In the genomic region with DNA sequence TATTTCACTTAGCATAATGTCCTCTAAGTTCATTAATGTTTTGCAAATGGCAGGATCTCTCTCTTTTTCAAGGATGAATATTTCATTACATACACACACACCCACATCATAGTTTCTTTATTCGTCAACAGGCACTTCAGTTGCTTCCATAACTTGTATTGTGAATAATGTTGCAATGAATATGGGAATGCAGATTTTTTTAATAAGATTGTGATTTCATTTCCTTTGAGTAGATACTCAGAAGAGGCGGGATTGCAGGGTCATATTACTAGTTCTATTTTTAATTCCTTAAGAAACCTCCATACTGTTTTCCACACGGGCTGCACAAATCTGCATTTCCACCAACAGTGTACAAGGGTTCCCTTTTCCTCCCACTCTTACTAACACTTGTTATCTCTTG, we compare ENCODE assay signal across 23 cellular contexts.
DNase-seq lines count a peak whose midpoint lies in the region; ATAC-seq and TF ChIP-seq lines count a peak whose summit lies in the region.
"Had no signal": no experiment of that assay in that cellular context is flagged by ENCODE, and none has a peak within 500 bp of the region (broad histone marks: within the 10 kb centered on the region; RNA-seq: fewer than 3 reads in every experiment).

No MANE protein-coding gene starts in this region.

- no peaks in the 10 kb centered on the region for H3K9me2 ChIP-seq in Karpas-422 (replicated peaks; ENCODE audit: insufficient read depth, low read length)

- H4K20me1 ChIP-seq in Karpas-422 (ENCODE audit: insufficient read depth, low read depth, low read length): no peaks in the 10 kb centered on the region

- H3K36me3 ChIP-seq in Karpas-422 (ENCODE audit: insufficient read depth, low read length) (no peaks in the 10 kb centered on the region), prostate gland (no peaks in the 10 kb centered on the region)
- H3K36me3 ChIP-seq: esophagus muscularis mucosa, uterus had no signal

- H3K4me2 ChIP-seq in Karpas-422 (ENCODE audit: low read depth, low read length, poor library complexity, severe bottlenecking): no peak overlapping the region

- H3K9ac ChIP-seq in Karpas-422 (ENCODE audit: low read length): no peak overlapping the region

- no peaks in the 10 kb centered on the region for H3K9me3 ChIP-seq in Karpas-422 (ENCODE audit: low read length)
- H3K9me3 ChIP-seq in prostate gland: no peaks in the 10 kb centered on the region
- H3K9me3 ChIP-seq: esophagus muscularis mucosa, uterus had no signal

- H3K27me3 ChIP-seq in Karpas-422 (ENCODE audit: low read length) (no peaks in the 10 kb centered on the region), prostate gland (replicated peaks; ENCODE audit: insufficient read depth) (no peaks in the 10 kb centered on the region)
- H3K27me3 ChIP-seq: esophagus muscularis mucosa, uterus had no signal

- H3K4me3 ChIP-seq in Karpas-422 (ENCODE audit: low read length): no peak overlapping the region
- H3K4me3 ChIP-seq in prostate gland: no peak overlapping the region
- H3K4me3 ChIP-seq: esophagus muscularis mucosa, lung, uterus had no signal

- TF ChIP-seq CTCF in AG09319 (IDR thresholded peaks at IDR 0.05; ENCODE audit: low read depth, low read length): no peak
- TF ChIP-seq CTCF in prostate gland (IDR thresholded peaks at IDR 0.05): no peak

- peak overlapping the region; percentile 77; the same call in 1 of the 2 replicates for H2AFZ ChIP-seq in Karpas-422 (ENCODE audit: low read length)

- DNase-seq in AG09319 (ENCODE audit: extremely low read depth, low read depth): peak; percentile 27
- DNase-seq in Karpas-422: no peak
- DNase-seq in dedifferentiated amniotic fluid mesenchymal stem cell (ENCODE audit: extremely low spot score): peak; percentile 89
- DNase-seq in iris pigment epithelial cell (ENCODE audit: low read depth): peak; percentile 81
- no peak for DNase-seq in prostate gland (ENCODE audit: low spot score)
- DNase-seq in GF-D8 (lab: John Stamatoyannopoulos, UW): no peak
- DNase-seq in mesenteric fat pad (ENCODE audit: low spot score): no peak
- DNase-seq: activated CD8-positive, alpha-beta memory T cell treated with anti-CD3 and anti-CD28 coated beads, Interleukin-2, amount 50 U/mL, for 48 hours; activated effector memory CD4-positive, alpha-beta T cell treated with Interleukin-2 at 50 U/mL for 16 hours; activated naive CD8-positive, alpha-beta T cell treated with anti-CD3 and anti-CD28 coated beads, Interleukin-2, amount 50 U/mL, for 24 hours; caudate nucleus; CD4-positive, CD25-positive, alpha-beta regulatory T cell; DMS53; KG1; NCI-H1048; NCI-H2081; NCI-H510A treated with DMSO at 0.1 percent for 48 hours; stimulated activated CD4-positive, alpha-beta T cell treated with anti-CD3 and anti-CD28 coated beads, Interleukin-12 subunit alpha, Interleukin-12 subunit beta, amount 100 ng/mL, for 4 hours; stimulated activated CD8-positive, alpha-beta memory T cell treated with anti-CD3 and anti-CD28 coated beads, Interleukin-4, amount 100 ng/mL, for 48 hours; uterus had no signal

- WGBS in prostate gland: 86% methylated on average over 3 of the region's 3 CpGs

- H3K79me2 ChIP-seq in Karpas-422 (ENCODE audit: low read length): no peaks in the 10 kb centered on the region

- H3K4me1 ChIP-seq in Karpas-422 (ENCODE audit: low read length) (peaks cover 4% of the 10 kb centered on the region; the same call in 1 of the 2 replicates), prostate gland (replicated peaks) (no peaks in the 10 kb centered on the region)
- H3K4me1 ChIP-seq: uterus had no signal

- no peak for ATAC-seq in GM21576 (IDR thresholded peaks at IDR 0.05; ENCODE audit: unreplicated experiment)
- ATAC-seq: activated naive CD8-positive, alpha-beta T cell treated with anti-CD3 and anti-CD28 coated beads, Interleukin-2, amount 50 U/mL, for 24 hours had no signal

- no peak for TF ChIP-seq POLR2A in prostate gland (IDR thresholded peaks at IDR 0.05)

- H3K27ac ChIP-seq in Karpas-422 (ENCODE audit: low read length) (no peak overlapping the region), prostate gland (no peak overlapping the region)
- H3K27ac ChIP-seq: esophagus muscularis mucosa, uterus had no signal

- intact Hi-C loops in prostate gland (cut with DNase I): no loop called here

Comparison
In these comparisons a context has a peak if more than half of its experiments do, and no peak if none do; other contexts are left out.
1. DNase-seq: peak in AG09319 (single experiment), dedifferentiated amniotic fluid mesenchymal stem cell (single experiment) and iris pigment epithelial cell (single experiment); none in Karpas-422 (single experiment), prostate gland (single experiment), GF-D8 (single experiment) and mesenteric fat pad (single experiment).